In genomic region chr15:88906551-88906950, GRCh38 we compare ENCODE assay signal across 22 cellular contexts.
"Had no signal": no experiment of that assay in that cellular context is flagged by ENCODE, and none has a peak within 500 bp of the region (broad histone marks: within the 10 kb centered on the region; RNA-seq: fewer than 3 reads in every experiment).

No MANE protein-coding gene starts in this region.

- ATAC-seq: activated naive CD4-positive, alpha-beta T cell treated with anti-CD3 and anti-CD28 coated beads, Interleukin-2, amount 50 U/mL, for 72 hours; esophagus mucosa; left colon had no signal

- H3K4me3 ChIP-seq: adrenal gland, lung had no signal

- FAIRE-seq: bronchial epithelial cell, islet of Langerhans, small intestine had no signal

- H3K9me3 ChIP-seq: adrenal gland, SK-N-SH had no signal

- H3K9ac ChIP-seq: SK-N-SH had no signal

- DNase-seq: activated CD4-positive, alpha-beta T cell treated with anti-CD3 and anti-CD28 coated beads, Interleukin-2, amount 10 ng/mL, durations not matched to agents 24 days and 14 days; activated CD4-positive, CD25-positive, alpha-beta regulatory T cell; activated CD8-positive, alpha-beta memory T cell treated with anti-CD3 and anti-CD28 coated beads, Interleukin-2, amount 50 U/mL, for 4 hours; activated gamma-delta T cell; activated T-cell treated with anti-CD3 and anti-CD28 coated beads, Interleukin-2, amount 50 U/mL, for 48 hours; adrenal gland; cerebellar nuclear complex; effector CD8-positive, alpha-beta T cell; hippocampal formation; left colon; nucleus accumbens; SK-N-SH; small intestine; stimulated activated CD4-positive, alpha-beta T cell treated with anti-CD3 and anti-CD28 coated beads, Interleukin-15, amount 100 ng/mL, for 24 hours; stimulated activated CD4-positive, alpha-beta T cell treated with anti-CD3 and anti-CD28 coated beads, Interleukin-2, amount 100 ng/mL, for 48 hours; T-helper 9 cell; trophoblast cell had no signal

- H3K4me2 ChIP-seq: SK-N-SH had no signal

- H3K27me3 ChIP-seq: adrenal gland had no signal
